ENCODE assay signal across 8 cellular contexts in genomic region chr11:45045692-45046471, GRCh38.
DNase-seq lines count a peak whose midpoint lies in the region; ATAC-seq and TF ChIP-seq lines count a peak whose summit lies in the region.

No MANE protein-coding gene starts in this region.

- 47% methylated on average over 19 of the region's 19 CpGs for WGBS in lung, 2 donors

- H3K27ac ChIP-seq in lung (ENCODE audit: low read depth in 1 of 2, low read length in 1 of 2) = peak overlapping the region in 1 of 2 donors; percentile 83
- H3K27ac ChIP-seq in coronary artery = peak overlapping the region in 1 of 2 donors; percentile 73

- no peaks in the 10 kb centered on the region for H3K9me3 ChIP-seq in lung (ENCODE audit: control insufficient read depth in 2 of 2, insufficient read depth in 1 of 2, low read length in 1 of 2)

- peaks cover 0 to 19% of the 10 kb centered on the region in 2 donors for H3K4me1 ChIP-seq in lung (ENCODE audit: control insufficient read depth in 2 of 2, insufficient read depth in 2 of 2, low read length in 2 of 2)

- TF ChIP-seq CTCF in AG09309 (IDR thresholded peaks at IDR 0.05; ENCODE audit: control insufficient read depth, insufficient read depth, low read depth, low read length, missing control alignments) = no peak
- peak; percentile 17 for TF ChIP-seq CTCF in choroid plexus epithelial cell (conservative IDR thresholded peaks at IDR 0.05; ENCODE audit: low read depth, low read length)
- TF ChIP-seq CTCF in lung (IDR thresholded peaks at IDR 0.05; ENCODE audit: control extremely low read depth, extremely low read depth) = no peak
- TF ChIP-seq CTCF in coronary artery (IDR thresholded peaks at IDR 0.05) = no peak

- H3K27me3 ChIP-seq in lung (ENCODE audit: control insufficient read depth, insufficient read depth) = no peaks in the 10 kb centered on the region

- no peaks in the 10 kb centered on the region for H3K36me3 ChIP-seq in lung (ENCODE audit: control insufficient read depth in 2 of 2, insufficient read depth in 2 of 2, low read length in 2 of 2)

- ATAC-seq in lung (ENCODE audit: insufficient read depth, low FRiP score) (peak; percentile 54), HG03097 (IDR thresholded peaks at IDR 0.05; ENCODE audit: low FRiP score, unreplicated experiment) (no peak)

- DNase-seq in AG09309 (ENCODE audit: low read depth) = peak; percentile 14
- peak; percentile 25 for DNase-seq in LoVo (ENCODE audit: low spot score)
- peak; percentile 71 for DNase-seq in choroid plexus epithelial cell (ENCODE audit: low read depth)
- DNase-seq in lung (ENCODE audit: low spot score) = peak; percentile 48
- DNase-seq in SHP77 (lab: John Stamatoyannopoulos, UW) = no peak
- no peak for DNase-seq in coronary artery (ENCODE audit: low spot score)
- DNase-seq in activated CD8-positive, alpha-beta memory T cell treated with anti-CD3 and anti-CD28 coated beads for 24 hours = no peak

- H3K4me3 ChIP-seq in AG09309 (ENCODE audit: control insufficient read depth, low read depth, low read length) (no peak overlapping the region), choroid plexus epithelial cell (ENCODE audit: low read depth, low read length) (no peak overlapping the region), lung (no peak overlapping the region), coronary artery (no peak overlapping the region)

Comparison
In these comparisons a context has a peak if more than half of its experiments do, and no peak if none do; other contexts are left out.
1. DNase-seq: peak in AG09309 (single experiment), LoVo (single experiment), choroid plexus epithelial cell (single experiment) and lung (single experiment); none in SHP77 (0 of 2), coronary artery (single experiment) and activated CD8-positive, alpha-beta memory T cell treated with anti-CD3 and anti-CD28 coated beads for 24 hours (single experiment).